ENCODE assay signal across 6 cellular contexts in the genomic region with DNA sequence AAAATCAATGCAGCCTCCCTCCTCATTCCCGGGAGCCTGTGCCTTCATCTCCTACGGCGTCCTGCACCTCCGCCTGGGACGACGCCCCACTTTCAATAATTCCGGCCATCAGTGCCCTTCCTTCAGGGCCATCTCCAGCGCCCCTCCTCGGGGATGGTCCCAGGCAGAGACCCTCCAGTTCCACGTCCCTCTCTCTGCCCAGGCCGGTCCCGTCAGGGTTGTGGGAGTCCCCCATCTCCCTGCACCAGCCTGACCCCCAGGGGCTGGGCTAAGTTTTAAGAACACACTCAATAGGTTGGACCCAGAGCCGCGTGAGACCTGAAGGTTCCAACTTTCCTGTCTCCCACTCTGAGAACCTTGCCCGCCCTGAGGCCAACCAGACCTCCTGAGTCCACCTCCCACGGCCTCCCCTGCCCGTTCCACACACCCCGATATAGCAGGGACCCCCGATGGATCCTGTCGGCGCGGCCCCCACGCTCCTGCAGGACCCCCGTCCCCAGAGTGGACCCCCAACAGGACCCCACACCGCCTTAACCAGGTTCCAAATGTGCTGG. TPM values are rescaled to one million over a fixed set of nuclear protein-coding genes. Genes with fewer than 3 reads are reported as not detected.
DNase-seq lines count a peak whose midpoint lies in the region; ATAC-seq and TF ChIP-seq lines count a peak whose summit lies in the region.

No MANE protein-coding gene starts in this region.

- H3K36me3 ChIP-seq in BE2C = no peaks in the 10 kb centered on the region
- H3K36me3 ChIP-seq in SK-N-SH (replicated peaks in 1 of 2; ENCODE audit: control insufficient read depth in 1 of 2, insufficient read depth in 2 of 2, low read length in 1 of 2) = no peaks in the 10 kb centered on the region

- no peaks in the 10 kb centered on the region for H4K20me1 ChIP-seq in SK-N-SH (ENCODE audit: insufficient read depth)

- no peak for TF ChIP-seq CTCF in BE2C (IDR thresholded peaks at IDR 0.05; ENCODE audit: low read depth, low read length)
- no peak for TF ChIP-seq CTCF in SK-N-SH (IDR thresholded peaks at IDR 0.05)

- CTCF ChIA-PET in SK-N-SH (lab: Yijun Ruan, JAX) = interaction anchor here (1.4 to 3.0 kb wide), 2 partner anchors 9 to 37 kb away, joined by 3 to 16 read pairs; no protein-coding TSS in a partner anchor

- peaks cover 8% of the 10 kb centered on the region; the same call in 1 of the 2 replicates for H3K79me2 ChIP-seq in SK-N-SH (ENCODE audit: insufficient read depth)

- H3K9me2 ChIP-seq in SK-N-SH = no peaks in the 10 kb centered on the region

- H3F3A ChIP-seq in SK-N-SH (replicated peaks; ENCODE audit: insufficient read depth) = peaks cover 11% of the 10 kb centered on the region

- H3K4me1 ChIP-seq in BE2C = 0 out of 2 replicates have a peak, but pooled peaks cover 3% of the 10 kb centered on the region
- H3K4me1 ChIP-seq in SK-N-SH (ENCODE audit: control insufficient read depth in 1 of 2, insufficient read depth in 2 of 2, low read depth in 1 of 2, low read length in 1 of 2) = peaks cover 0 to 8% of the 10 kb centered on the region in 2 experiments; a peak in 2 of 4 replicates

- 21% methylated on average over 12 of the region's 25 CpGs for WGBS in SK-N-SH (ENCODE audit: low lambda C conversion rate)

- POLR2A ChIA-PET in SK-N-SH (lab: Yijun Ruan, JAX) = no interaction called here

- DNase-seq in BE2C (no peak), SK-N-SH (peak; percentile 54), iPS-NIHi7 (ENCODE audit: extremely low spot score) (peak; percentile 9), D341Med (ENCODE audit: low spot score) (no peak), NCI-H748 treated with DMSO at 0.1 percent for 48 hours (lab: John Stamatoyannopoulos, UW) (no peak)

- no peak for TF ChIP-seq EP300 in SK-N-SH (IDR thresholded peaks at IDR 0.05; ENCODE audit: borderline replicate concordance in 1 of 2, low read depth in 1 of 2, low read length in 1 of 2)

- H3K27me3 ChIP-seq in BE2C (no peaks in the 10 kb centered on the region), SK-N-SH (ENCODE audit: insufficient read depth) (no peaks in the 10 kb centered on the region)

- H3K9ac ChIP-seq in SK-N-SH = peak overlapping the region; percentile 83

- H3K9me3 ChIP-seq in BE2C (no peaks in the 10 kb centered on the region), SK-N-SH (no peaks in the 10 kb centered on the region)

- H3K27ac ChIP-seq in SK-N-SH (ENCODE audit: low read depth in 2 of 2, low read length in 1 of 2) = peak overlapping the region; percentile 48 to 51; a peak in 2 of 4 replicates

- H2AFZ ChIP-seq in SK-N-SH (ENCODE audit: low read depth) = peak overlapping the region; percentile 94

- TF ChIP-seq RAD21 in SK-N-SH (IDR thresholded peaks at IDR 0.05; ENCODE audit: low read length) = no peak

- H3K4me3 ChIP-seq in BE2C (ENCODE audit: low read depth, low read length) (peak overlapping the region; percentile 67), SK-N-SH (ENCODE audit: low read depth in 2 of 2, low read length in 1 of 2) (peak overlapping the region; percentile 68 to 89)

- no peak for ATAC-seq in GM18907 (IDR thresholded peaks at IDR 0.05; ENCODE audit: unreplicated experiment)

- H3K4me2 ChIP-seq in SK-N-SH = peak overlapping the region; percentile 98

TF ChIP-seq in SK-N-SH, 30 proteins besides CTCF, POLR2A, EP300 and RAD21:
- TF ChIP-seq TEAD4 (IDR thresholded peaks at IDR 0.05; ENCODE audit: borderline replicate concordance, insufficient read depth) = no peak
- no peak for TF ChIP-seq TCF12 (IDR thresholded peaks at IDR 0.05)
- TF ChIP-seq RXRA (IDR thresholded peaks at IDR 0.05; ENCODE audit: borderline replicate concordance, low read depth) = no peak
- no peak for TF ChIP-seq EZH2phosphoT487 (IDR thresholded peaks at IDR 0.05; ENCODE audit: borderline replicate concordance, low read depth)
- TF ChIP-seq SIN3A (IDR thresholded peaks at IDR 0.05; ENCODE audit: borderline replicate concordance, low read depth, low read length) = no peak

RNA-seq across cellular contexts. Expression of a gene that starts 0.6 kb away (rescaled TPM):
- polyA plus RNA-seq in BE2C (2012; ENCODE audit: insufficient read depth, insufficient read length, low read depth) = 107 TPM
- polyA plus RNA-seq in SK-N-SH (2012; rRNA removed) = 37.8 and 39.3 TPM in 2 replicates
- polyA plus RNA-seq in SK-N-SH (2012; cell fraction: cytosol; rRNA removed) = 10.0 and 16.7 TPM in 2 replicates
- polyA plus RNA-seq in SK-N-SH (2012; cell fraction: nucleus; rRNA removed) = 109 and 145 TPM in 2 replicates

RNA-seq across cellular contexts. Expression of a gene that starts 32.4 kb away (rescaled TPM):
- not detected for polyA plus RNA-seq in BE2C (2012; ENCODE audit: insufficient read depth, insufficient read length, low read depth)
- polyA plus RNA-seq in SK-N-SH (2012; rRNA removed) = 1.0 and 1.1 TPM in 2 replicates
- 0.40 and 0.55 TPM in 2 replicates for polyA plus RNA-seq in SK-N-SH (2012; cell fraction: cytosol; rRNA removed)
- 4.3 and 4.6 TPM in 2 replicates for polyA plus RNA-seq in SK-N-SH (2012; cell fraction: nucleus; rRNA removed)

RNA-seq across cellular contexts. Expression of a gene that starts 54.3 kb away (rescaled TPM):
- polyA plus RNA-seq in BE2C (2012; ENCODE audit: insufficient read depth, insufficient read length, low read depth) = 139 TPM
- polyA plus RNA-seq in SK-N-SH (2012; rRNA removed) = 33.7 and 36.4 TPM in 2 replicates
- polyA plus RNA-seq in SK-N-SH (2012; cell fraction: cytosol; rRNA removed) = 21.3 and 26.1 TPM in 2 replicates
- 44.0 and 46.3 TPM in 2 replicates for polyA plus RNA-seq in SK-N-SH (2012; cell fraction: nucleus; rRNA removed)

RNA-seq across cellular contexts. Expression of a gene that starts 54.4 kb away (rescaled TPM):
- polyA plus RNA-seq in BE2C (2012; ENCODE audit: insufficient read depth, insufficient read length, low read depth) = 90.7 TPM
- polyA plus RNA-seq in SK-N-SH (2012; rRNA removed) = 98.2 and 117 TPM in 2 replicates
- 44.4 and 60.1 TPM in 2 replicates for polyA plus RNA-seq in SK-N-SH (2012; cell fraction: cytosol; rRNA removed)
- polyA plus RNA-seq in SK-N-SH (2012; cell fraction: nucleus; rRNA removed) = 268 and 280 TPM in 2 replicates

Comparison
In these comparisons a context has a peak if more than half of its experiments do, and no peak if none do; other contexts are left out.
1. DNase-seq: peak in SK-N-SH (single experiment) and iPS-NIHi7 (single experiment); none in BE2C (single experiment), D341Med (single experiment) and NCI-H748 treated with DMSO at 0.1 percent for 48 hours (single experiment).